ENCODE assay signal across 15 cellular contexts in genomic region chr13:73018336-73018735, GRCh38. TPM values are rescaled to one million over a fixed set of nuclear protein-coding genes. Genes with fewer than 3 reads are reported as not detected.
DNase-seq lines count a peak whose midpoint lies in the region; ATAC-seq and TF ChIP-seq lines count a peak whose summit lies in the region.
"Had no signal": no experiment of that assay in that cellular context is flagged by ENCODE, and none has a peak within 500 bp of the region (broad histone marks: within the 10 kb centered on the region; RNA-seq: fewer than 3 reads in every experiment).

No MANE protein-coding gene starts in this region.

- TF ChIP-seq POLR2A in spleen (IDR thresholded peaks at IDR 0.05), result no peak

- peak overlapping the region; percentile 33 for H3K27ac ChIP-seq in RWPE2 (ENCODE audit: poor library complexity, severe bottlenecking)
- no peak overlapping the region for H3K27ac ChIP-seq in colonic mucosa
- H3K27ac ChIP-seq in spleen, result no peak overlapping the region

- H3K4me3 ChIP-seq in RWPE2 (ENCODE audit: severe bottlenecking) (no peak overlapping the region), colonic mucosa (no peak overlapping the region), spleen (no peak overlapping the region)

- peaks cover 5% of the 10 kb centered on the region; the same call in 1 of the 2 replicates for H3K36me3 ChIP-seq in RWPE2 (ENCODE audit: low read depth)
- H3K36me3 ChIP-seq in colonic mucosa, result no peaks in the 10 kb centered on the region
- peaks cover 0 to 64% (median 13%) of the 10 kb centered on the region in 6 donors for H3K36me3 ChIP-seq in spleen

- peaks cover 5% of the 10 kb centered on the region for H3K4me1 Mint-ChIP-seq in progenitor cell of endocrine pancreas (ENCODE audit: low read depth)
- H3K4me1 Mint-ChIP-seq in stimulated activated naive B cell treated with anti-CD40 and anti-IgM and Interleukin-4, amounts not matched to agents 10 μg/mL and 1 μg/mL and 100 μg/mL, for 72 hours, result no peaks in the 10 kb centered on the region
- H3K4me1 Mint-ChIP-seq: IgD-negative memory B cell had no signal

- H3K27me3 ChIP-seq in RWPE2 (ENCODE audit: insufficient read depth, poor library complexity, severe bottlenecking) (no peaks in the 10 kb centered on the region), colonic mucosa (no peaks in the 10 kb centered on the region), spleen (replicated peaks in 1 of 7) (no peaks in the 10 kb centered on the region)

- DNase-seq in EH (ENCODE audit: low read depth), result peak; percentile 34
- no peak for DNase-seq in RWPE2 (ENCODE audit: low spot score)
- peak; percentile 6 for DNase-seq in hepatic stellate cell (ENCODE audit: low spot score)
- no peak for DNase-seq in progenitor cell of endocrine pancreas (ENCODE audit: low spot score, unreplicated experiment)
- DNase-seq in stimulated activated naive B cell treated with anti-CD40 and anti-IgM and Interleukin-4, amounts not matched to agents 10 μg/mL and 1 μg/mL and 100 μg/mL, for 72 hours, result no peak
- DNase-seq in colonic mucosa, result no peak
- no peak for DNase-seq in spleen
- DNase-seq: AML-193, DMS53, GOT3, NCI-H1436, NCI-H2029 treated with DMSO at 0.1 percent for 48 hours, NCI-H510A treated with DMSO at 0.1 percent for 48 hours, SIG-M5 had no signal

- peak overlapping the region; percentile 45 for H3K27ac Mint-ChIP-seq in progenitor cell of endocrine pancreas
- H3K27ac Mint-ChIP-seq in stimulated activated naive B cell treated with anti-CD40 and anti-IgM and Interleukin-4, amounts not matched to agents 10 μg/mL and 1 μg/mL and 100 μg/mL, for 72 hours, result no peak overlapping the region
- H3K27ac Mint-ChIP-seq: IgD-negative memory B cell had no signal

- H3K9me3 ChIP-seq in RWPE2 (ENCODE audit: severe bottlenecking) (no peaks in the 10 kb centered on the region), colonic mucosa (no peaks in the 10 kb centered on the region), spleen (no peaks in the 10 kb centered on the region)

- H3K36me3 Mint-ChIP-seq in progenitor cell of endocrine pancreas (ENCODE audit: insufficient read depth), result peaks cover 22% of the 10 kb centered on the region
- peaks cover 27 to 34% of the 10 kb centered on the region in 2 donors for H3K36me3 Mint-ChIP-seq in stimulated activated naive B cell treated with anti-CD40 and anti-IgM and Interleukin-4, amounts not matched to agents 10 μg/mL and 1 μg/mL and 100 μg/mL, for 72 hours

- no peak overlapping the region for H3K9ac ChIP-seq in colonic mucosa (ENCODE audit: low read depth in 2 of 2, low read length in 2 of 2)

- intact Hi-C loops in colonic mucosa (cut with DNase I), result no loop called here
- intact Hi-C loops in spleen (cut with DNase I; ENCODE audit: low total_unique reads), result no loop called here

- H3K4me1 ChIP-seq in RWPE2 (ENCODE audit: insufficient read depth, poor library complexity, severe bottlenecking) (peaks cover 3% of the 10 kb centered on the region), colonic mucosa (no peaks in the 10 kb centered on the region), spleen (no peaks in the 10 kb centered on the region)

- no peak for TF ChIP-seq CTCF in RWPE2 (IDR thresholded peaks at IDR 0.05; ENCODE audit: poor library complexity, severe bottlenecking)
- TF ChIP-seq CTCF in progenitor cell of endocrine pancreas (IDR thresholded peaks at IDR 0.05; ENCODE audit: unreplicated experiment), result no peak
- no peak for TF ChIP-seq CTCF in colonic mucosa (IDR thresholded peaks at IDR 0.05)
- TF ChIP-seq CTCF in spleen (IDR thresholded peaks at IDR 0.05 in 8 of 11, conservative IDR thresholded peaks at IDR 0.05 in 3 of 11), result no peak

- WGBS in spleen, 5 donors, result 81 to 100% (median 95%) methylated on average over 1 of the region's 1 CpG

- peak; percentile 68 for ATAC-seq in RWPE2 (ENCODE audit: low read depth)
- ATAC-seq in stimulated activated naive B cell treated with anti-CD40 and anti-IgM and Interleukin-4, amounts not matched to agents 10 μg/mL and 1 μg/mL and 100 μg/mL, for 72 hours (replicated peaks), result no peak

- no peaks in the 10 kb centered on the region for H3K9me3 Mint-ChIP-seq in progenitor cell of endocrine pancreas (ENCODE audit: low read depth)
- H3K9me3 Mint-ChIP-seq in stimulated activated naive B cell treated with anti-CD40 and anti-IgM and Interleukin-4, amounts not matched to agents 10 μg/mL and 1 μg/mL and 100 μg/mL, for 72 hours, result no peaks in the 10 kb centered on the region
- H3K9me3 Mint-ChIP-seq: IgD-negative memory B cell had no signal

- H3K27me3 Mint-ChIP-seq in progenitor cell of endocrine pancreas, result no peaks in the 10 kb centered on the region
- H3K27me3 Mint-ChIP-seq in stimulated activated naive B cell treated with anti-CD40 and anti-IgM and Interleukin-4, amounts not matched to agents 10 μg/mL and 1 μg/mL and 100 μg/mL, for 72 hours, result no peaks in the 10 kb centered on the region
- H3K27me3 Mint-ChIP-seq: IgD-negative memory B cell had no signal

- H3K4me3 Mint-ChIP-seq in progenitor cell of endocrine pancreas (ENCODE audit: low read depth), result no peak overlapping the region
- no peak overlapping the region for H3K4me3 Mint-ChIP-seq in stimulated activated naive B cell treated with anti-CD40 and anti-IgM and Interleukin-4, amounts not matched to agents 10 μg/mL and 1 μg/mL and 100 μg/mL, for 72 hours
- H3K4me3 Mint-ChIP-seq: IgD-negative memory B cell had no signal

RNA-seq across cellular contexts. Expression of gene KLF5, which starts 40.5 kb away (rescaled TPM):
- total RNA-seq in progenitor cell of endocrine pancreas (111 and 119 TPM in 2 replicates), colonic mucosa (100 to 1,000 TPM; 334 to 424 TPM), spleen (1 to 10 TPM; 1.0 to 5.4 (median 2.1) TPM)
- polyA plus RNA-seq in spleen, result 1 to 10 TPM in 1 of 3 donors, under 1 TPM in 2; 0.74 to 1.2 (median 0.85) TPM
- polyA plus RNA-seq: IgD-negative memory B cell had no signal

Comparison
In these comparisons a context has a peak if more than half of its experiments do, and no peak if none do; other contexts are left out.
1. DNase-seq: peak in EH (single experiment) and hepatic stellate cell (single experiment); none in RWPE2 (single experiment), progenitor cell of endocrine pancreas (single experiment), stimulated activated naive B cell treated with anti-CD40 and anti-IgM and Interleukin-4, amounts not matched to agents 10 μg/mL and 1 μg/mL and 100 μg/mL, for 72 hours (single experiment), colonic mucosa (single experiment) and spleen (single experiment).
2. RNA of gene KLF5, which starts 40.5 kb away (total RNA-seq): 334 to 424 TPM in colonic mucosa and 111 to 119 TPM in progenitor cell of endocrine pancreas; 1.0 to 5.4 TPM in spleen; every median in the first group is over 10 times any median in the second.